10 cellular contexts compared by ENCODE assay signal in the genomic region with DNA sequence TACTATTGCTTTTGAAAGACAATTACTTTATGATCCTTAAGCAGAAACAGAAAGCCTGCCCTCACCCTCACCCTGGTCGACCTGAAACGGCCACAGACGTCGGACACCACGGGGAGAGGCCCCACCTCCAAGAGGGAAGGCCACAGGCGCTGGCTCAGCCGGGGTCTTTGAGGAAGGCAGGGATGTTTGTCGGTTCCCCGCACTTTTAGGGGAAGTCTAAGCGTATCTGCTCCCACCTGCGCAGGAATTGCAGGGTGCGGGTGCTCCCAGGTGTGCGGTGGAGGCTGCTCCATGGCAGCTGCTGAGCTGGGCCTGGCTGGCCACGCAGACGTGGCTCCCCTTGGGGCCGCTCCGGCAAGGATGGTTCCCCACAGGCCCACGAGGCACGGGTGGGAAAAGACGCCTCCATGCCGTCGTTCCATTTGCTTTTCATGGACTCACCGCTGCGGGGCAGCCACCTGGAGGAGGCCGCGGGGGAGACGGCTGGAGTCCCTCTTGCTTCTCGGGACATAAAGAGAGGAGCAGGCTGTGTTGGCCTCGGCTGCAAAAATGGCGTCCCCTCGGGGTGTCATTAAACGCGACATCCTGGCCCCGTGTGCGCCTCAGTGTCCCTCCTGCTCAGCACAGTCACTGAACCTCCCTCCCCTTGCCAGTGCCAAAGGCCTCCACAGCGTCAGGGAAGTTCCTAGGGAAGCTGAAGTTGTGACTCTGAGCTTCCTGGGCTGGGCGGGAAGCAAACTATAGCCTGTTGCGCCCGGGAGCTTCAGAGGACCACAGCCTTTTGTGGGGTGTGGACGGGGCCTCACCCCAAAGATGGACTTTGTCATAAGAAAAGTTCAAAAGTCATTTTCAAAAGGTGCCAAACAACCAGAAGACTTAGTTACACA.
DNase-seq lines count a peak whose midpoint lies in the region; ATAC-seq and TF ChIP-seq lines count a peak whose summit lies in the region.
"Had no signal": no experiment of that assay in that cellular context is flagged by ENCODE, and none has a peak within 500 bp of the region (broad histone marks: within the 10 kb centered on the region; RNA-seq: fewer than 3 reads in every experiment).

No MANE protein-coding gene starts in this region.

- intact Hi-C loops in vagina (cut with DNase I): loop anchor here (5.0 kb wide), 1 partner anchor 62 kb away; a partner anchor contains a TSS

- H3K4me3 ChIP-seq in endodermal cell (ENCODE audit: low read length) (no peak overlapping the region), vagina (no peak overlapping the region)

- H3K27me3 Mint-ChIP-seq in stimulated activated naive CD8-positive, alpha-beta T cell treated with anti-CD3 and anti-CD28 coated beads, Interleukin-15, Interleukin-2, amounts not matched to agents 100 ng/mL and 50 ng/mL, for 24 hours: no peaks in the 10 kb centered on the region
- H3K27me3 Mint-ChIP-seq in endodermal cell (ENCODE audit: insufficient read depth) (no peaks in the 10 kb centered on the region), nephron (ENCODE audit: low read depth) (no peaks in the 10 kb centered on the region)

- H3K27me3 ChIP-seq in endodermal cell (ENCODE audit: control insufficient read depth, insufficient read depth, low read length, poor library complexity, severe bottlenecking): no peaks in the 10 kb centered on the region
- no peaks in the 10 kb centered on the region for H3K27me3 ChIP-seq in vagina
- H3K27me3 ChIP-seq: neutrophil had no signal

- H3K9me3 Mint-ChIP-seq in stimulated activated naive CD8-positive, alpha-beta T cell treated with anti-CD3 and anti-CD28 coated beads, Interleukin-15, Interleukin-2, amounts not matched to agents 100 ng/mL and 50 ng/mL, for 24 hours: no peaks in the 10 kb centered on the region
- H3K9me3 Mint-ChIP-seq in endodermal cell (no peaks in the 10 kb centered on the region), nephron (no peaks in the 10 kb centered on the region)
- H3K9me3 Mint-ChIP-seq: CD14-positive monocyte had no signal

- in situ Hi-C loops in ACHN (cut with HindIII; ENCODE audit: low pct_ligation_motif_present, low pct_unique_long_range_greater_than_20kb, low sequenced_read_pairs): no loop called here

- H3K9me3 ChIP-seq in endodermal cell (ENCODE audit: control insufficient read depth, low read length) (no peaks in the 10 kb centered on the region), vagina (no peaks in the 10 kb centered on the region)
- H3K9me3 ChIP-seq: neutrophil had no signal

- peaks cover 39% of the 10 kb centered on the region for H3K36me3 Mint-ChIP-seq in stimulated activated naive CD8-positive, alpha-beta T cell treated with anti-CD3 and anti-CD28 coated beads, Interleukin-15, Interleukin-2, amounts not matched to agents 100 ng/mL and 50 ng/mL, for 24 hours (ENCODE audit: low read depth)
- H3K36me3 Mint-ChIP-seq in endodermal cell (ENCODE audit: low read depth) (peaks cover 39% of the 10 kb centered on the region), nephron (ENCODE audit: low read depth) (peaks cover 8% of the 10 kb centered on the region)

- no peak for DNase-seq in stimulated activated naive CD8-positive, alpha-beta T cell treated with anti-CD3 and anti-CD28 coated beads, Interleukin-15, Interleukin-2, amounts not matched to agents 100 U/mL and 50 U/mL, for 24 hours
- DNase-seq in endodermal cell (no peak), vagina (ENCODE audit: extremely low spot score in 2 of 2) (no peak), cerebellar nuclear complex (lab: John Stamatoyannopoulos, UW) (no peak), NCI-H1105 (lab: John Stamatoyannopoulos, UW) (no peak), ACHN (no peak)

- peaks cover 17% of the 10 kb centered on the region for H3K4me1 Mint-ChIP-seq in stimulated activated naive CD8-positive, alpha-beta T cell treated with anti-CD3 and anti-CD28 coated beads, Interleukin-15, Interleukin-2, amounts not matched to agents 100 ng/mL and 50 ng/mL, for 24 hours (ENCODE audit: low read depth)
- peaks cover 4% of the 10 kb centered on the region for H3K4me1 Mint-ChIP-seq in endodermal cell
- peaks cover 10% of the 10 kb centered on the region for H3K4me1 Mint-ChIP-seq in nephron

- H3K27ac ChIP-seq in endodermal cell (ENCODE audit: low read depth, low read length) (peak overlapping the region; percentile 78), vagina (peak overlapping the region; percentile 16)
- H3K27ac ChIP-seq: neutrophil had no signal

- H3K4me1 ChIP-seq in endodermal cell (ENCODE audit: control insufficient read depth, insufficient read depth, low read length) (no peaks in the 10 kb centered on the region), vagina (peaks cover 27% of the 10 kb centered on the region)

- H3K36me3 ChIP-seq in endodermal cell (ENCODE audit: control insufficient read depth, insufficient read depth, low read length) (peaks cover 11% of the 10 kb centered on the region), vagina (no peaks in the 10 kb centered on the region)

- H3K9ac ChIP-seq in endodermal cell (ENCODE audit: extremely low read depth, low read length, poor library complexity, severe bottlenecking): no peak overlapping the region

- no peak for TF ChIP-seq POLR2A in vagina (IDR thresholded peaks at IDR 0.05)

- no peak for ATAC-seq in stimulated activated naive CD8-positive, alpha-beta T cell treated with anti-CD3 and anti-CD28 coated beads, Interleukin-15, Interleukin-2, amounts not matched to agents 100 U/mL and 50 U/mL, for 24 hours

- no peak for TF ChIP-seq CTCF in endodermal cell (conservative IDR thresholded peaks at IDR 0.05)
- TF ChIP-seq CTCF in nephron (IDR thresholded peaks at IDR 0.05; ENCODE audit: unreplicated experiment in 3 of 3): no peak
- TF ChIP-seq CTCF in vagina (IDR thresholded peaks at IDR 0.05): no peak

- no peak overlapping the region for H3K4me3 Mint-ChIP-seq in stimulated activated naive CD8-positive, alpha-beta T cell treated with anti-CD3 and anti-CD28 coated beads, Interleukin-15, Interleukin-2, amounts not matched to agents 100 ng/mL and 50 ng/mL, for 24 hours
- H3K4me3 Mint-ChIP-seq in endodermal cell (no peak overlapping the region), nephron (no peak overlapping the region)
- H3K4me3 Mint-ChIP-seq: CD14-positive monocyte had no signal

- 94 to 95% methylated on average over 34 to 40 of the region's 40 CpGs for WGBS in endodermal cell (ENCODE audit: insufficient coverage in 1 of 2, insufficient read length in 1 of 2), 2 experiments

- peak overlapping the region; percentile 80 for H3K27ac Mint-ChIP-seq in stimulated activated naive CD8-positive, alpha-beta T cell treated with anti-CD3 and anti-CD28 coated beads, Interleukin-15, Interleukin-2, amounts not matched to agents 100 ng/mL and 50 ng/mL, for 24 hours
- H3K27ac Mint-ChIP-seq in endodermal cell: peak overlapping the region; percentile 45
- peak overlapping the region in 2 of 3 experiments; percentile 53 to 68 for H3K27ac Mint-ChIP-seq in nephron
